In genomic region chr17:55267777-55268648, GRCh38 we compare ENCODE assay signal across 24 cellular contexts. TPM values are rescaled to one million over a fixed set of nuclear protein-coding genes. Genes with fewer than 3 reads are reported as not detected.
DNase-seq lines count a peak whose midpoint lies in the region; ATAC-seq, FAIRE-seq and TF ChIP-seq lines count a peak whose summit lies in the region.
"Had no signal": no experiment of that assay in that cellular context is flagged by ENCODE, and none has a peak within 500 bp of the region (broad histone marks: within the 10 kb centered on the region; RNA-seq: fewer than 3 reads in every experiment).

No MANE protein-coding gene starts in this region.

- peaks cover 17% of the 10 kb centered on the region for H3K4me1 Mint-ChIP-seq in activated naive CD8-positive, alpha-beta T cell treated with anti-CD3 and anti-CD28 coated beads, Interleukin-2, amount 50 U/mL, for 24 hours
- H3K4me1 Mint-ChIP-seq in chondrocyte (ENCODE audit: low read depth) = peaks cover 15% of the 10 kb centered on the region

- H3K27me3 ChIP-seq in breast epithelium (no peaks in the 10 kb centered on the region), mammary epithelial cell (ENCODE audit: insufficient read depth, low read length) (peaks cover 12% of the 10 kb centered on the region), gastrocnemius medialis (no peaks in the 10 kb centered on the region), uterus (no peaks in the 10 kb centered on the region), BE2C (peaks cover 10% of the 10 kb centered on the region)
- H3K27me3 ChIP-seq: pancreas had no signal

- dilution Hi-C loops in mammary epithelial cell (cut with HindIII; ENCODE audit: low sequenced_read_pairs) = no loop called here

- no peak overlapping the region for H2AFZ ChIP-seq in mammary epithelial cell (ENCODE audit: low read depth, low read length)

- no peaks in the 10 kb centered on the region for H3K36me3 Mint-ChIP-seq in activated naive CD8-positive, alpha-beta T cell treated with anti-CD3 and anti-CD28 coated beads, Interleukin-2, amount 50 U/mL, for 24 hours (ENCODE audit: low read depth)
- no peaks in the 10 kb centered on the region for H3K36me3 Mint-ChIP-seq in chondrocyte (ENCODE audit: low read depth)
- H3K36me3 Mint-ChIP-seq: naive thymus-derived CD8-positive, alpha-beta T cell had no signal

- TF ChIP-seq CTCF in breast epithelium (IDR thresholded peaks at IDR 0.05) (no peak), mammary epithelial cell (conservative IDR thresholded peaks at IDR 0.05 in 1 of 2, IDR thresholded peaks at IDR 0.05 in 1 of 2; ENCODE audit: extremely low read depth in 1 of 2, insufficient read depth in 1 of 2, low read depth in 1 of 2, low read length in 2 of 2) (no peak), kidney (IDR thresholded peaks at IDR 0.05; ENCODE audit: borderline replicate concordance, extremely low read depth, insufficient read depth) (no peak), gastrocnemius medialis (IDR thresholded peaks at IDR 0.05 in 4 of 5, conservative IDR thresholded peaks at IDR 0.05 in 1 of 5) (no peak), uterus (IDR thresholded peaks at IDR 0.05) (no peak), chondrocyte (IDR thresholded peaks at IDR 0.05) (no peak), BE2C (IDR thresholded peaks at IDR 0.05; ENCODE audit: low read depth, low read length) (no peak)

- peaks cover 61% of the 10 kb centered on the region for H3K27me3 Mint-ChIP-seq in activated naive CD8-positive, alpha-beta T cell treated with anti-CD3 and anti-CD28 coated beads, Interleukin-2, amount 50 U/mL, for 24 hours
- H3K27me3 Mint-ChIP-seq in chondrocyte (ENCODE audit: low read depth) = peaks cover 60% of the 10 kb centered on the region

- no peak for TF ChIP-seq POLR2A in breast epithelium (IDR thresholded peaks at IDR 0.05)
- no peak for TF ChIP-seq POLR2A in gastrocnemius medialis (IDR thresholded peaks at IDR 0.05)
- no peak for TF ChIP-seq POLR2A in uterus (IDR thresholded peaks at IDR 0.05)

- H3K4me1 ChIP-seq in breast epithelium (peaks cover 0 to under 1% of the 10 kb centered on the region in 2 donors), mammary epithelial cell (ENCODE audit: insufficient read depth, low read length) (peaks cover 4% of the 10 kb centered on the region), kidney (ENCODE audit: control insufficient read depth in 1 of 2, insufficient read depth in 1 of 2, low read depth in 1 of 2, low read length in 2 of 2) (peaks cover 12 to 16% of the 10 kb centered on the region in 2 donors), gastrocnemius medialis (peaks cover 16 to 32% of the 10 kb centered on the region in 2 donors), uterus (peaks cover 0 to 1% of the 10 kb centered on the region in 2 donors), BE2C (no peaks in the 10 kb centered on the region)

- no peak overlapping the region for H3K27ac Mint-ChIP-seq in activated naive CD8-positive, alpha-beta T cell treated with anti-CD3 and anti-CD28 coated beads, Interleukin-2, amount 50 U/mL, for 24 hours
- no peak overlapping the region for H3K27ac Mint-ChIP-seq in chondrocyte (ENCODE audit: unreplicated experiment)
- H3K27ac Mint-ChIP-seq: B cell had no signal

- WGBS in mammary epithelial cell (ENCODE audit: low coverage, missing lambda C conversion rate) = 81% methylated on average over 11 of the region's 11 CpGs

- no peak overlapping the region for H3K9ac ChIP-seq in mammary epithelial cell (ENCODE audit: insufficient read depth, low read length)
- H3K9ac ChIP-seq in kidney (ENCODE audit: low read length in 2 of 2) = peak overlapping the region in 1 of 2 donors; percentile 38

- FAIRE-seq in kidney (lab: Jason Lieb, UNC) = no peak
- FAIRE-seq: H1 had no signal

- in situ Hi-C loops in mammary epithelial cell (cut with MboI; ENCODE audit: low sequenced_read_pairs in 2 of 2) = no loop called here
- in situ Hi-C loops in gastrocnemius medialis (cut with MboI; ENCODE audit: low sequenced_read_pairs in 4 of 4) = no loop called here

- H3K9me3 Mint-ChIP-seq in activated naive CD8-positive, alpha-beta T cell treated with anti-CD3 and anti-CD28 coated beads, Interleukin-2, amount 50 U/mL, for 24 hours = no peaks in the 10 kb centered on the region
- no peaks in the 10 kb centered on the region for H3K9me3 Mint-ChIP-seq in chondrocyte (ENCODE audit: low read depth)

- H4K20me1 ChIP-seq in mammary epithelial cell (ENCODE audit: insufficient read depth, low read length) = no peaks in the 10 kb centered on the region

- intact Hi-C loops in breast epithelium (cut with DNase I; ENCODE audit: low total_unique reads) = no loop called here
- intact Hi-C loops in mammary epithelial cell (cut with micrococcal nuclease) = no loop called here
- intact Hi-C loops in kidney (cut with DNase I) = no loop called here
- intact Hi-C loops in gastrocnemius medialis (cut with DNase I; ENCODE audit: low total_unique reads) = loop anchor here (5.0 to 10.0 kb wide), 4 partner anchors 157 to 1327 kb away; partner anchors contain the start of genes MMD and NOG
- intact Hi-C loops in uterus (cut with DNase I; ENCODE audit: low total_unique reads) = no loop called here

- BruUV-seq in mammary epithelial cell (replicated peaks; lab: Mats Ljungman, UMichigan) = no TSS peak

- DNase-seq in breast epithelium (ENCODE audit: low spot score in 2 of 2) (no peak), mammary epithelial cell (no peak), kidney (peak; percentile 73), gastrocnemius medialis (no peak), uterus (no peak), chondrocyte (ENCODE audit: low spot score) (no peak), BE2C (no peak)
- DNase-seq in activated naive CD8-positive, alpha-beta T cell treated with anti-CD3 and anti-CD28 coated beads, Interleukin-2, amount 50 U/mL, for 24 hours = no peak
- DNase-seq: activated CD4-positive, alpha-beta T cell treated with anti-CD3 and anti-CD28 coated beads for 48 hours; activated CD8-positive, alpha-beta memory T cell treated with anti-CD3 and anti-CD28 coated beads, Interleukin-2, amount 50 U/mL, for 4 hours; activated effector memory CD4-positive, alpha-beta T cell treated with Interleukin-2 at 50 U/mL for 16 hours; Calu3; central memory CD4-positive, alpha-beta T cell; effector CD4-positive, alpha-beta T cell; head of caudate nucleus; mesendoderm; naive thymus-derived CD8-positive, alpha-beta T cell; NCI-H2029 treated with DMSO at 0.1 percent for 48 hours; NCI-H510A; pancreas had no signal

- H3K9me3 ChIP-seq in breast epithelium = no peaks in the 10 kb centered on the region
- H3K9me3 ChIP-seq in mammary epithelial cell (replicated peaks; ENCODE audit: insufficient read depth, low read length) = no peaks in the 10 kb centered on the region
- H3K9me3 ChIP-seq in kidney (ENCODE audit: control insufficient read depth in 1 of 2, low read length in 2 of 2) = no peaks in the 10 kb centered on the region
- no peaks in the 10 kb centered on the region for H3K9me3 ChIP-seq in gastrocnemius medialis
- H3K9me3 ChIP-seq in uterus = no peaks in the 10 kb centered on the region
- H3K9me3 ChIP-seq in BE2C = no peaks in the 10 kb centered on the region
- H3K9me3 ChIP-seq: pancreas had no signal

- H3K4me3 ChIP-seq in breast epithelium = peak overlapping the region; percentile 18 to 87 (median 58)
- no peak overlapping the region for H3K4me3 ChIP-seq in mammary epithelial cell (replicated peaks in 1 of 3; ENCODE audit: insufficient read depth in 1 of 3, low read depth in 2 of 3, low read length in 3 of 3)
- H3K4me3 ChIP-seq in kidney (ENCODE audit: low read length in 2 of 2) = peak overlapping the region; percentile 12 to 76
- peak overlapping the region in 2 of 4 donors; percentile 21 to 28 for H3K4me3 ChIP-seq in gastrocnemius medialis
- peak overlapping the region; percentile 22 to 51 for H3K4me3 ChIP-seq in uterus
- H3K4me3 ChIP-seq in BE2C (ENCODE audit: low read depth, low read length) = no peak overlapping the region
- H3K4me3 ChIP-seq: pancreas had no signal

- no peak overlapping the region for H3K4me2 ChIP-seq in mammary epithelial cell (ENCODE audit: insufficient read depth, low read depth, low read length)

- no peak for ATAC-seq in gastrocnemius medialis
- ATAC-seq in activated naive CD8-positive, alpha-beta T cell treated with anti-CD3 and anti-CD28 coated beads, Interleukin-2, amount 50 U/mL, for 24 hours = no peak
- ATAC-seq: naive thymus-derived CD8-positive, alpha-beta T cell; pancreas had no signal

- H3K36me3 ChIP-seq in breast epithelium (no peaks in the 10 kb centered on the region), mammary epithelial cell (ENCODE audit: insufficient read depth, low read length) (no peaks in the 10 kb centered on the region), kidney (ENCODE audit: control insufficient read depth in 1 of 2, insufficient read depth in 2 of 2, low read length in 2 of 2) (peaks cover 0 to 2% of the 10 kb centered on the region in 2 donors), gastrocnemius medialis (no peaks in the 10 kb centered on the region), uterus (no peaks in the 10 kb centered on the region), BE2C (no peaks in the 10 kb centered on the region)
- H3K36me3 ChIP-seq: pancreas had no signal

- H3K79me2 ChIP-seq in mammary epithelial cell (ENCODE audit: insufficient read depth, low read length) = no peaks in the 10 kb centered on the region

- H3K27ac ChIP-seq in breast epithelium = peak overlapping the region; percentile 70 to 93
- H3K27ac ChIP-seq in mammary epithelial cell (ENCODE audit: insufficient read depth, low read depth, low read length) = no peak overlapping the region
- H3K27ac ChIP-seq in kidney (ENCODE audit: low read depth in 2 of 2, low read length in 2 of 2) = peak overlapping the region; percentile 63 to 66
- H3K27ac ChIP-seq in gastrocnemius medialis = peak overlapping the region; percentile 78 to 92 (median 78)
- peak overlapping the region; percentile 88 to 95 for H3K27ac ChIP-seq in uterus
- H3K27ac ChIP-seq: 22Rv1, RWPE1 had no signal

- CTCF ChIA-PET in mammary epithelial cell (lab: Charles Lee; ENCODE audit: low non-redundant PET) = no interaction called here

- H3K4me3 Mint-ChIP-seq in activated naive CD8-positive, alpha-beta T cell treated with anti-CD3 and anti-CD28 coated beads, Interleukin-2, amount 50 U/mL, for 24 hours = no peak overlapping the region
- no peak overlapping the region for H3K4me3 Mint-ChIP-seq in chondrocyte (ENCODE audit: unreplicated experiment)
- H3K4me3 Mint-ChIP-seq: B cell had no signal

RNA-seq across cellular contexts. Expression of gene HLF, which starts 3.3 kb away (rescaled TPM):
- total RNA-seq in breast epithelium = 10 to 100 TPM; 11.8 to 21.4 (median 13.4) TPM
- under 1 TPM; 0.21 to 0.67 TPM for total RNA-seq in mammary epithelial cell
- 0.16 TPM for polyA plus RNA-seq in mammary epithelial cell
- polyA minus RNA-seq in mammary epithelial cell = not detected
- total RNA-seq in kidney = 38.4 TPM
- polyA plus RNA-seq in kidney (ENCODE audit: insufficient read depth, low read depth, low replicate concordance) = 9.1 TPM
- 10 to 100 TPM in 2 of 4 donors, 1 to 10 TPM in 2; 7.7 to 14.8 (median 10.4) TPM for total RNA-seq in gastrocnemius medialis
- 10 to 100 TPM; 12.0 to 81.2 (median 50.4) TPM for total RNA-seq in uterus
- total RNA-seq in chondrocyte = 0.18 to 0.47 TPM (median 0.27 TPM) in 3 replicates
- 4.1 TPM for polyA plus RNA-seq in BE2C (2012; ENCODE audit: insufficient read depth, insufficient read length, low read depth)
- total RNA-seq: B cell had no signal

Comparison
In these comparisons a context has a peak if more than half of its experiments do, and no peak if none do; other contexts are left out.
1. H3K4me3 ChIP-seq: peak in breast epithelium (3 of 3), kidney (2 of 2) and uterus (2 of 2); none in mammary epithelial cell (0 of 3) and BE2C (single experiment).